1 cellular context compared by ENCODE assay signal in the genomic region with DNA sequence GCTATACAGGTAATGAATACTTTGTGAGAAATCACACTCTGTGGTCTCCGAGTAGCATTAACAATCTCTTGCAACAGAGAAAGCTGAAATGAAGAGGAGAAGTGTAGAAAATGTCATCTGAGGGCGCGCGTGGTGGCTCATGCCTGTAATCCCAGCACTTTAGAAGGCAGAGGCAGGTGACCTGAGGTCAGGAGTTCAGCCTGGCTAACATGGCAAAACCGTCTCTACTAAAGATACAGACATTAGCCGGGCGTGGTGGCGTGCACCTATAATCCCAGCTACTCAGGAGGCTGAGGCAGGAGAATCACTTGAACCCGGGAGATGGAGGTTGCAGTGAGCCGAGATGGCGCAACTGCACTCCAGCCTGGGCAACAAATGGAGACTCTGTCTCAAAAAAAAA. TPM values are rescaled to one million over a fixed set of nuclear protein-coding genes. Genes with fewer than 3 reads are reported as not detected.
"Had no signal": no experiment of that assay in that cellular context is flagged by ENCODE, and none has a peak within 500 bp of the region (broad histone marks: within the 10 kb centered on the region; RNA-seq: fewer than 3 reads in every experiment).

No MANE protein-coding gene starts in this region.

RNA-seq across cellular contexts. Expression of gene MPV17L, which starts 59.4 kb away (rescaled TPM):
- total RNA-seq: HT-29 had no signal
